In the genomic region with DNA sequence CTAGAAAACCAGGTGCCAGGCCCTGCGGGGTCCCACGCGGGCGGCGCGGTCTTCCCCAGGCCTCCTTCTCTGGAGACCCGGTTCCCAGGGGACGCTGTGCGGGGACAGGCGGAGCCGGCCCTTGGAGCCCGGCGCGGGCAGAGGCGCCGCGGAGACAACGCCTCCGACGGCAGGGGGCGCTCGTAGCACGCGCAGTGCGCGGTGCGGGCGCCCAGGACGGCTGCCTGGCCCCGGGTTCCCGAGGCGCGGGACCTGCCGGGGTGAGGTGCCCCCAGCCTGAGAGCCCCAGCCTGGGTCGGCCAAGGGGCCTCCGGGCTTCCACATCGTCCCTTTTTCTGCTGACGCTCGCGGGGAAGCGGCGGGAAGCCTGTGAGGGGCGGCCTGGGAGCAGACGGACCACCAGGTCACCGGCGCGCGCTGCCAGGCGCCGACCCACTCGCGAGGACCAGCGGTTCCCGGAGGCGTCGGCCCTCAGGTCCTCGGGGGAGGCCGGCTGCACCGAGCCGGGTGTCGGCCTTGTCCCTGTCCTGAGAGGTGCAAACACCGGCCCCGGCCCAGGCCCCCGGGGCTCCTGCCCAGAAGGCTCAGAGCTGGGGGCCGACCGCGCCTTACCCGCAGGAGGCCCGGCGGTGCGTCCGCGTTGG, we compare ENCODE assay signal across 1 cellular context.
A peak's percentile ranks its signal among the peaks of the same experiment; 100 is the strongest.
TF ChIP-seq lines count a peak whose summit lies in the region.

No MANE protein-coding gene starts in this region.

TF ChIP-seq in HepG2, 621 proteins besides CTCF, POLR2A, EP300 and RAD21 (continued from another document and continues in another):
- TF ChIP-seq ZBTB10 (CRISPR knock-in tag; IDR thresholded peaks at IDR 0.05; ENCODE audit: borderline replicate concordance), result 0 out of 2 replicates have a peak, but pooled peaks have one; percentile 42
- TF ChIP-seq, protein P1, sequence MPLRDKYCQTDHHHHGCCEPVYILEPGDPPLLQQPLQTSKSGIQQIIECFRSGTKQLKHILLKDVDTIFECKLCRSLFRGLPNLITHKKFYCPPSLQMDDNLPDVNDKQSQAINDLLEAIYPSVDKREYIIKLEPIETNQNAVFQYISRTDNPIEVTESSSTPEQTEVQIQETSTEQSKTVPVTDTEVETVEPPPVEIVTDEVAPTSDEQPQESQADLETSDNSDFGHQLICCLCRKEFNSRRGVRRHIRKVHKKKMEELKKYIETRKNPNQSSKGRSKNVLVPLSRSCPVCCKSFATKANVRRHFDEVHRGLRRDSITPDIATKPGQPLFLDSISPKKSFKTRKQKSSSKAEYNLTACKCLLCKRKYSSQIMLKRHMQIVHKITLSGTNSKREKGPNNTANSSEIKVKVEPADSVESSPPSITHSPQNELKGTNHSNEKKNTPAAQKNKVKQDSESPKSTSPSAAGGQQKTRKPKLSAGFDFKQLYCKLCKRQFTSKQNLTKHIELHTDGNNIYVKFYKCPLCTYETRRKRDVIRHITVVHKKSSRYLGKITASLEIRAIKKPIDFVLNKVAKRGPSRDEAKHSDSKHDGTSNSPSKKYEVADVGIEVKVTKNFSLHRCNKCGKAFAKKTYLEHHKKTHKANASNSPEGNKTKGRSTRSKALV (CRISPR knock-in tag; IDR thresholded peaks at IDR 0.05), result peak; percentile 94
- TF ChIP-seq LBX2 (CRISPR knock-in tag; IDR thresholded peaks at IDR 0.05; ENCODE audit: borderline replicate concordance), result 0 out of 2 replicates have a peak, but pooled peaks have one; percentile 50
- TF ChIP-seq AKAP8 (CRISPR knock-in tag; IDR thresholded peaks at IDR 0.05), result 0 out of 2 replicates have a peak, but pooled peaks have one; percentile 30
- TF ChIP-seq FOXJ3 (CRISPR knock-in tag; IDR thresholded peaks at IDR 0.05; ENCODE audit: borderline replicate concordance), result no peak
- TF ChIP-seq SALL1 (CRISPR knock-in tag; IDR thresholded peaks at IDR 0.05), result peak; percentile 60; the same call in 1 of the 2 replicates
- no peak for TF ChIP-seq ETV6 (CRISPR knock-in tag; conservative IDR thresholded peaks at IDR 0.05)
- TF ChIP-seq HNF1B (CRISPR knock-in tag; IDR thresholded peaks at IDR 0.05), result no peak; the same call in none of the 2 replicates
- TF ChIP-seq NR3C1 (CRISPR knock-in tag; IDR thresholded peaks at IDR 0.05), result no peak
- 0 out of 2 replicates have a peak, but pooled peaks have one; percentile 38 for TF ChIP-seq IRF2 (CRISPR knock-in tag; IDR thresholded peaks at IDR 0.05)
- TF ChIP-seq ATF1 (CRISPR knock-in tag; IDR thresholded peaks at IDR 0.05), result no peak
- TF ChIP-seq ZNF326 (CRISPR knock-in tag; IDR thresholded peaks at IDR 0.05; ENCODE audit: borderline replicate concordance), result no peak
- TF ChIP-seq GABPA (IDR thresholded peaks at IDR 0.05; ENCODE audit: low read depth, low read length), result no peak
- TF ChIP-seq GABPA (CRISPR knock-in tag; IDR thresholded peaks at IDR 0.05; ENCODE audit: low read depth), result no peak
- no peak for TF ChIP-seq SATB2 (CRISPR knock-in tag; IDR thresholded peaks at IDR 0.05)
- no peak for TF ChIP-seq RBM39 (IDR thresholded peaks at IDR 0.05; ENCODE audit: low read depth, low read length, poor library complexity, severe bottlenecking)
- no peak for TF ChIP-seq ZNF101 (CRISPR knock-in tag; IDR thresholded peaks at IDR 0.05; ENCODE audit: borderline replicate concordance, low read depth)
- peak; percentile 22; the same call in 1 of the 2 replicates for TF ChIP-seq MYC (CRISPR knock-in tag; IDR thresholded peaks at IDR 0.05; ENCODE audit: borderline replicate concordance)
- peak; percentile 53; the same call in 1 of the 2 replicates for TF ChIP-seq TFDP1 (CRISPR knock-in tag; IDR thresholded peaks at IDR 0.05; ENCODE audit: borderline replicate concordance)
- no peak for TF ChIP-seq ZNF883 (CRISPR knock-in tag; IDR thresholded peaks at IDR 0.05; ENCODE audit: not compliant biosample characterization)
- peak; percentile 59; the same call in 1 of the 2 replicates for TF ChIP-seq SRY (CRISPR knock-in tag; IDR thresholded peaks at IDR 0.05)
- TF ChIP-seq ZNF839 (CRISPR knock-in tag; IDR thresholded peaks at IDR 0.05; ENCODE audit: borderline replicate concordance), result peak; percentile 69; the same call in 1 of the 2 replicates
- TF ChIP-seq, protein P2, sequence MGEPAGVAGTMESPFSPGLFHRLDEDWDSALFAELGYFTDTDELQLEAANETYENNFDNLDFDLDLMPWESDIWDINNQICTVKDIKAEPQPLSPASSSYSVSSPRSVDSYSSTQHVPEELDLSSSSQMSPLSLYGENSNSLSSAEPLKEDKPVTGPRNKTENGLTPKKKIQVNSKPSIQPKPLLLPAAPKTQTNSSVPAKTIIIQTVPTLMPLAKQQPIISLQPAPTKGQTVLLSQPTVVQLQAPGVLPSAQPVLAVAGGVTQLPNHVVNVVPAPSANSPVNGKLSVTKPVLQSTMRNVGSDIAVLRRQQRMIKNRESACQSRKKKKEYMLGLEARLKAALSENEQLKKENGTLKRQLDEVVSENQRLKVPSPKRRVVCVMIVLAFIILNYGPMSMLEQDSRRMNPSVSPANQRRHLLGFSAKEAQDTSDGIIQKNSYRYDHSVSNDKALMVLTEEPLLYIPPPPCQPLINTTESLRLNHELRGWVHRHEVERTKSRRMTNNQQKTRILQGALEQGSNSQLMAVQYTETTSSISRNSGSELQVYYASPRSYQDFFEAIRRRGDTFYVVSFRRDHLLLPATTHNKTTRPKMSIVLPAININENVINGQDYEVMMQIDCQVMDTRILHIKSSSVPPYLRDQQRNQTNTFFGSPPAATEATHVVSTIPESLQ (CRISPR knock-in tag; conservative IDR thresholded peaks at IDR 0.05), result no peak
- peak; percentile 47; the same call in 1 of the 2 replicates for TF ChIP-seq SAP130 (CRISPR knock-in tag; IDR thresholded peaks at IDR 0.05; ENCODE audit: low read depth)
- TF ChIP-seq, protein P3, sequence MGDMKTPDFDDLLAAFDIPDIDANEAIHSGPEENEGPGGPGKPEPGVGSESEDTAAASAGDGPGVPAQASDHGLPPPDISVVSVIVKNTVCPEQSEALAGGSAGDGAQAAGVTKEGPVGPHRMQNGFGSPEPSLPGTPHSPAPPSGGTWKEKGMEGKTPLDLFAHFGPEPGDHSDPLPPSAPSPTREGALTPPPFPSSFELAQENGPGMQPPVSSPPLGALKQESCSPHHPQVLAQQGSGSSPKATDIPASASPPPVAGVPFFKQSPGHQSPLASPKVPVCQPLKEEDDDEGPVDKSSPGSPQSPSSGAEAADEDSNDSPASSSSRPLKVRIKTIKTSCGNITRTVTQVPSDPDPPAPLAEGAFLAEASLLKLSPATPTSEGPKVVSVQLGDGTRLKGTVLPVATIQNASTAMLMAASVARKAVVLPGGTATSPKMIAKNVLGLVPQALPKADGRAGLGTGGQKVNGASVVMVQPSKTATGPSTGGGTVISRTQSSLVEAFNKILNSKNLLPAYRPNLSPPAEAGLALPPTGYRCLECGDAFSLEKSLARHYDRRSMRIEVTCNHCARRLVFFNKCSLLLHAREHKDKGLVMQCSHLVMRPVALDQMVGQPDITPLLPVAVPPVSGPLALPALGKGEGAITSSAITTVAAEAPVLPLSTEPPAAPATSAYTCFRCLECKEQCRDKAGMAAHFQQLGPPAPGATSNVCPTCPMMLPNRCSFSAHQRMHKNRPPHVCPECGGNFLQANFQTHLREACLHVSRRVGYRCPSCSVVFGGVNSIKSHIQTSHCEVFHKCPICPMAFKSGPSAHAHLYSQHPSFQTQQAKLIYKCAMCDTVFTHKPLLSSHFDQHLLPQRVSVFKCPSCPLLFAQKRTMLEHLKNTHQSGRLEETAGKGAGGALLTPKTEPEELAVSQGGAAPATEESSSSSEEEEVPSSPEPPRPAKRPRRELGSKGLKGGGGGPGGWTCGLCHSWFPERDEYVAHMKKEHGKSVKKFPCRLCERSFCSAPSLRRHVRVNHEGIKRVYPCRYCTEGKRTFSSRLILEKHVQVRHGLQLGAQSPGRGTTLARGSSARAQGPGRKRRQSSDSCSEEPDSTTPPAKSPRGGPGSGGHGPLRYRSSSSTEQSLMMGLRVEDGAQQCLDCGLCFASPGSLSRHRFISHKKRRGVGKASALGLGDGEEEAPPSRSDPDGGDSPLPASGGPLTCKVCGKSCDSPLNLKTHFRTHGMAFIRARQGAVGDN (CRISPR knock-in tag; IDR thresholded peaks at IDR 0.05), result peak; percentile 76
- TF ChIP-seq TCF12 (IDR thresholded peaks at IDR 0.05), result no peak
- TF ChIP-seq TCF12 (CRISPR knock-in tag; IDR thresholded peaks at IDR 0.05), result peak; percentile 39; the same call in 1 of the 2 replicates
- TF ChIP-seq TMF1 (CRISPR knock-in tag; IDR thresholded peaks at IDR 0.05; ENCODE audit: low read depth), result no peak
- no peak for TF ChIP-seq ZNF7 (CRISPR knock-in tag; IDR thresholded peaks at IDR 0.05)
- TF ChIP-seq PITX1 (CRISPR knock-in tag; IDR thresholded peaks at IDR 0.05), result peak; percentile 22; the same call in 1 of the 2 replicates
- no peak for TF ChIP-seq ZNF17 (CRISPR knock-in tag; IDR thresholded peaks at IDR 0.05)
- TF ChIP-seq ZKSCAN5 (CRISPR knock-in tag; IDR thresholded peaks at IDR 0.05), result no peak
- TF ChIP-seq MAZ (IDR thresholded peaks at IDR 0.05; ENCODE audit: borderline replicate concordance, low read depth, low read length), result 0 out of 2 replicates have a peak, but pooled peaks have one; percentile 65
- TF ChIP-seq MAZ (CRISPR knock-in tag; IDR thresholded peaks at IDR 0.05; ENCODE audit: low read depth), result peak; percentile 60
- no peak; the same call in 1 of the 2 replicates for TF ChIP-seq ZNF563 (CRISPR knock-in tag; IDR thresholded peaks at IDR 0.05)
- 0 out of 2 replicates have a peak, but pooled peaks have one; percentile 24 for TF ChIP-seq NCOA1 (CRISPR knock-in tag; IDR thresholded peaks at IDR 0.05)
- TF ChIP-seq, protein P4, sequence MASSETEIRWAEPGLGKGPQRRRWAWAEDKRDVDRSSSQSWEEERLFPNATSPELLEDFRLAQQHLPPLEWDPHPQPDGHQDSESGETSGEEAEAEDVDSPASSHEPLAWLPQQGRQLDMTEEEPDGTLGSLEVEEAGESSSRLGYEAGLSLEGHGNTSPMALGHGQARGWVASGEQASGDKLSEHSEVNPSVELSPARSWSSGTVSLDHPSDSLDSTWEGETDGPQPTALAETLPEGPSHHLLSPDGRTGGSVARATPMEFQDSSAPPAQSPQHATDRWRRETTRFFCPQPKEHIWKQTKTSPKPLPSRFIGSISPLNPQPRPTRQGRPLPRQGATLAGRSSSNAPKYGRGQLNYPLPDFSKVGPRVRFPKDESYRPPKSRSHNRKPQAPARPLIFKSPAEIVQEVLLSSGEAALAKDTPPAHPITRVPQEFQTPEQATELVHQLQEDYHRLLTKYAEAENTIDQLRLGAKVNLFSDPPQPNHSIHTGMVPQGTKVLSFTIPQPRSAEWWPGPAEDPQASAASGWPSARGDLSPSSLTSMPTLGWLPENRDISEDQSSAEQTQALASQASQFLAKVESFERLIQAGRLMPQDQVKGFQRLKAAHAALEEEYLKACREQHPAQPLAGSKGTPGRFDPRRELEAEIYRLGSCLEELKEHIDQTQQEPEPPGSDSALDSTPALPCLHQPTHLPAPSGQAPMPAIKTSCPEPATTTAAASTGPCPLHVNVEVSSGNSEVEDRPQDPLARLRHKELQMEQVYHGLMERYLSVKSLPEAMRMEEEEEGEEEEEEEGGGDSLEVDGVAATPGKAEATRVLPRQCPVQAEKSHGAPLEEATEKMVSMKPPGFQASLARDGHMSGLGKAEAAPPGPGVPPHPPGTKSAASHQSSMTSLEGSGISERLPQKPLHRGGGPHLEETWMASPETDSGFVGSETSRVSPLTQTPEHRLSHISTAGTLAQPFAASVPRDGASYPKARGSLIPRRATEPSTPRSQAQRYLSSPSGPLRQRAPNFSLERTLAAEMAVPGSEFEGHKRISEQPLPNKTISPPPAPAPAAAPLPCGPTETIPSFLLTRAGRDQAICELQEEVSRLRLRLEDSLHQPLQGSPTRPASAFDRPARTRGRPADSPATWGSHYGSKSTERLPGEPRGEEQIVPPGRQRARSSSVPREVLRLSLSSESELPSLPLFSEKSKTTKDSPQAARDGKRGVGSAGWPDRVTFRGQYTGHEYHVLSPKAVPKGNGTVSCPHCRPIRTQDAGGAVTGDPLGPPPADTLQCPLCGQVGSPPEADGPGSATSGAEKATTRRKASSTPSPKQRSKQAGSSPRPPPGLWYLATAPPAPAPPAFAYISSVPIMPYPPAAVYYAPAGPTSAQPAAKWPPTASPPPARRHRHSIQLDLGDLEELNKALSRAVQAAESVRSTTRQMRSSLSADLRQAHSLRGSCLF (CRISPR knock-in tag; IDR thresholded peaks at IDR 0.05; ENCODE audit: borderline replicate concordance), result no peak
- 0 out of 2 replicates have a peak, but pooled peaks have one; percentile 50 for TF ChIP-seq ZNF567 (CRISPR knock-in tag; IDR thresholded peaks at IDR 0.05; ENCODE audit: borderline replicate concordance)
